ENCODE assay signal across 9 cellular contexts in the genomic region with DNA sequence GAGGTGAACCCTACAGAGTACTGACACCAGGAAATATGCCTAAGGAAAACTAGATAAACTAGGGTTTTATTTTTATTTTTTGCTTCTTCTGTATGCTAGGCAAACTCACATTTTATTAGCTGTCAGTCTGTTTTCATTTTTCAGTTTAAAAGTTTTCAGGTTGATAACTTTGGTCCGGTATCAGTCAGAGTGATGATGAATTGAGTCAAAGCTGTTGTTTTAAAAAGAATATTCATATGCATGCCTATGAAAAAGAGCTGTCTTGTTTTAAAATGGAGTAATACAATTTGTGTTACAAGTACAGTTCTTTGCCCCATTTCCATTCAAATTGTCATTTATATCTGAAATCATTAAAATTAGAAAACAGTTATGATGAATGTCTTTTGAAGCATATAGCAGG. TPM values are rescaled to one million over a fixed set of nuclear protein-coding genes. Genes with fewer than 3 reads are reported as not detected.
DNase-seq lines count a peak whose midpoint lies in the region; ATAC-seq and TF ChIP-seq lines count a peak whose summit lies in the region.
"Had no signal": no experiment of that assay in that cellular context is flagged by ENCODE, and none has a peak within 500 bp of the region (broad histone marks: within the 10 kb centered on the region; RNA-seq: fewer than 3 reads in every experiment).

No MANE protein-coding gene starts in this region.

- H3K79me2 ChIP-seq in OCI-LY1 (ENCODE audit: insufficient read depth, low read length), result peaks cover 100% of the 10 kb centered on the region
- H3K79me2 ChIP-seq in fibroblast of lung (ENCODE audit: control insufficient read depth, insufficient read depth, low read length), result peaks cover 12% of the 10 kb centered on the region

- H3K4me3 Mint-ChIP-seq in activated T-cell treated with anti-CD3 and anti-CD28 coated beads, Interleukin-2, amount 50 U/mL, for 24 hours, result no peak overlapping the region
- H3K4me3 Mint-ChIP-seq in stimulated activated effector memory CD8-positive, alpha-beta T cell treated with anti-CD3 and anti-CD28 coated beads, Interleukin-12 subunit alpha, Interleukin-12 subunit beta, amount 100 ng/mL, for 72 hours, result peak overlapping the region; percentile 50

- DNase-seq in activated T-cell treated with anti-CD3 and anti-CD28 coated beads, Interleukin-2, amount 50 U/mL, for 24 hours, result no peak
- DNase-seq in activated T-cell treated with anti-CD3 and anti-CD28 coated beads for 4 hours, result no peak
- no peak for DNase-seq in fibroblast of lung (ENCODE audit: low read depth in 2 of 2)
- DNase-seq in stimulated activated effector memory CD8-positive, alpha-beta T cell treated with anti-CD3 and anti-CD28 coated beads, Interleukin-12 subunit alpha, Interleukin-12 subunit beta, amount 100 ng/mL, for 72 hours (ENCODE audit: low spot score in 2 of 2), result no peak
- no peak for DNase-seq in foreskin fibroblast
- DNase-seq in amygdala (lab: John Stamatoyannopoulos, UW), result no peak
- DNase-seq: activated gamma-delta T cell treated with Interleukin-2 at 50 U/mL for 16 hours had no signal

- H3K4me3 ChIP-seq in OCI-LY1 (ENCODE audit: low read depth, low read length, poor library complexity, severe bottlenecking) (no peak overlapping the region), fibroblast of lung (replicated peaks in 1 of 4; ENCODE audit: control extremely low read depth in 1 of 4, insufficient read depth in 1 of 4, low read depth in 3 of 4, low read length in 4 of 4) (no peak overlapping the region), foreskin fibroblast (ENCODE audit: low read depth in 1 of 2, low read length in 2 of 2) (no peak overlapping the region)

- peaks cover 89% of the 10 kb centered on the region for H3K4me1 Mint-ChIP-seq in activated T-cell treated with anti-CD3 and anti-CD28 coated beads, Interleukin-2, amount 50 U/mL, for 24 hours (ENCODE audit: low read depth)
- peaks cover 77% of the 10 kb centered on the region for H3K4me1 Mint-ChIP-seq in stimulated activated effector memory CD8-positive, alpha-beta T cell treated with anti-CD3 and anti-CD28 coated beads, Interleukin-12 subunit alpha, Interleukin-12 subunit beta, amount 100 ng/mL, for 72 hours

- H3K27ac ChIP-seq in OCI-LY1 (ENCODE audit: low read depth, low read length, poor library complexity, severe bottlenecking) (peak overlapping the region; percentile 7), fibroblast of lung (ENCODE audit: insufficient read depth, low read length) (no peak overlapping the region)

- H4K20me1 ChIP-seq in OCI-LY1 (ENCODE audit: insufficient read depth, low read length) (no peaks in the 10 kb centered on the region; the same call in 1 of the 2 replicates), fibroblast of lung (ENCODE audit: control insufficient read depth, extremely low read depth, insufficient read depth, low read length) (no peaks in the 10 kb centered on the region)

- no peaks in the 10 kb centered on the region for H3K27me3 Mint-ChIP-seq in activated T-cell treated with anti-CD3 and anti-CD28 coated beads, Interleukin-2, amount 50 U/mL, for 24 hours

- H3K4me1 ChIP-seq in OCI-LY1 (ENCODE audit: insufficient read depth, low read length, severe bottlenecking), result peaks cover 48% of the 10 kb centered on the region
- peaks cover 3% of the 10 kb centered on the region for H3K4me1 ChIP-seq in fibroblast of lung (ENCODE audit: control insufficient read depth, extremely low read depth, insufficient read depth, low read length)

- no peaks in the 10 kb centered on the region for H3K9me3 ChIP-seq in OCI-LY1 (ENCODE audit: low read length)
- H3K9me3 ChIP-seq in fibroblast of lung (ENCODE audit: control insufficient read depth, insufficient read depth, low read depth, low read length), result no peaks in the 10 kb centered on the region

- ATAC-seq in stimulated activated effector memory CD8-positive, alpha-beta T cell treated with anti-CD3 and anti-CD28 coated beads, Interleukin-12 subunit alpha, Interleukin-12 subunit beta, amount 100 ng/mL, for 72 hours, result peak; percentile 57
- no peak for ATAC-seq in GM21367 (IDR thresholded peaks at IDR 0.05; ENCODE audit: unreplicated experiment)

- TF ChIP-seq CTCF in OCI-LY1 (IDR thresholded peaks at IDR 0.05; ENCODE audit: low read length) (no peak), fibroblast of lung (conservative IDR thresholded peaks at IDR 0.05 in 1 of 2, IDR thresholded peaks at IDR 0.05 in 1 of 2; ENCODE audit: low read depth in 1 of 2, low read length in 2 of 2) (no peak), foreskin fibroblast (IDR thresholded peaks at IDR 0.05; ENCODE audit: low read depth, low read length) (no peak)

- H3K27me3 ChIP-seq in OCI-LY1 (ENCODE audit: insufficient read depth, low read length) (no peaks in the 10 kb centered on the region), fibroblast of lung (ENCODE audit: control insufficient read depth, insufficient read depth, low read length) (no peaks in the 10 kb centered on the region)

- no peaks in the 10 kb centered on the region for H3K9me2 ChIP-seq in OCI-LY1 (ENCODE audit: low read depth, low read length)

- H3F3A ChIP-seq in OCI-LY1 (ENCODE audit: insufficient read depth, low read length), result no peaks in the 10 kb centered on the region

- no peak overlapping the region for H3K9ac ChIP-seq in OCI-LY1 (ENCODE audit: low read length)
- no peak overlapping the region for H3K9ac ChIP-seq in fibroblast of lung (ENCODE audit: insufficient read depth, low read length)

- H3K4me2 ChIP-seq in OCI-LY1 (ENCODE audit: low read length) (peak overlapping the region; percentile 38; the same call in 1 of the 2 replicates), fibroblast of lung (ENCODE audit: extremely low read depth, insufficient read depth, low read length) (peak overlapping the region; percentile 89)

- peaks cover 5% of the 10 kb centered on the region for H3K36me3 ChIP-seq in OCI-LY1 (ENCODE audit: insufficient read depth, low read length)
- no peaks in the 10 kb centered on the region for H3K36me3 ChIP-seq in fibroblast of lung (ENCODE audit: control insufficient read depth, insufficient read depth, low read length)

- no peaks in the 10 kb centered on the region for H3K9me3 Mint-ChIP-seq in activated T-cell treated with anti-CD3 and anti-CD28 coated beads, Interleukin-2, amount 50 U/mL, for 24 hours
- no peaks in the 10 kb centered on the region for H3K9me3 Mint-ChIP-seq in stimulated activated effector memory CD8-positive, alpha-beta T cell treated with anti-CD3 and anti-CD28 coated beads, Interleukin-12 subunit alpha, Interleukin-12 subunit beta, amount 100 ng/mL, for 72 hours

- no peak overlapping the region for H2AFZ ChIP-seq in OCI-LY1 (ENCODE audit: low read length)
- no peak overlapping the region for H2AFZ ChIP-seq in fibroblast of lung (ENCODE audit: low read length)

- peak overlapping the region; percentile 86 for H3K27ac Mint-ChIP-seq in activated T-cell treated with anti-CD3 and anti-CD28 coated beads, Interleukin-2, amount 50 U/mL, for 24 hours
- peak overlapping the region; percentile 89 for H3K27ac Mint-ChIP-seq in stimulated activated effector memory CD8-positive, alpha-beta T cell treated with anti-CD3 and anti-CD28 coated beads, Interleukin-12 subunit alpha, Interleukin-12 subunit beta, amount 100 ng/mL, for 72 hours

- H3K36me3 Mint-ChIP-seq in activated T-cell treated with anti-CD3 and anti-CD28 coated beads, Interleukin-2, amount 50 U/mL, for 24 hours (ENCODE audit: low read depth), result no peaks in the 10 kb centered on the region
- H3K36me3 Mint-ChIP-seq in stimulated activated effector memory CD8-positive, alpha-beta T cell treated with anti-CD3 and anti-CD28 coated beads, Interleukin-12 subunit alpha, Interleukin-12 subunit beta, amount 100 ng/mL, for 72 hours, result no peaks in the 10 kb centered on the region

RNA-seq across cellular contexts. Expression of a gene that starts 22.6 kb away (rescaled TPM):
- total RNA-seq in fibroblast of lung, result 6.8 and 10.3 TPM in 2 replicates
- 3.5 and 5.3 TPM in 2 replicates for polyA plus RNA-seq in fibroblast of lung
- 1.6 and 2.4 TPM in 2 replicates for polyA plus RNA-seq in fibroblast of lung (2012)
- 2.4 and 3.8 TPM in 2 replicates for polyA minus RNA-seq in fibroblast of lung (ENCODE audit: low replicate concordance)
